14 cellular contexts compared by ENCODE assay signal in genomic region chr2:124678043-124678442, GRCh38.
A peak's percentile ranks its signal among the peaks of the same experiment; 100 is the strongest.
DNase-seq lines count a peak whose midpoint lies in the region; TF ChIP-seq lines count a peak whose summit lies in the region.
"Had no signal": no experiment of that assay in that cellular context is flagged by ENCODE, and none has a peak within 500 bp of the region (broad histone marks: within the 10 kb centered on the region; RNA-seq: fewer than 3 reads in every experiment).

No MANE protein-coding gene starts in this region.

- H2AFZ ChIP-seq in mesenchymal stem cell (ENCODE audit: low read depth, low read length) (no peak overlapping the region), trophoblast cell (ENCODE audit: insufficient read depth, low read length, poor library complexity) (no peak overlapping the region)

- no peaks in the 10 kb centered on the region for H3K36me3 ChIP-seq in mesenchymal stem cell (ENCODE audit: control insufficient read depth in 1 of 2, insufficient read depth in 2 of 2, low read depth in 1 of 2, low read length in 2 of 2)
- H3K36me3 ChIP-seq in trophoblast cell (ENCODE audit: control insufficient read depth in 1 of 2, insufficient read depth in 2 of 2, low read length in 2 of 2), result no peaks in the 10 kb centered on the region
- H3K36me3 ChIP-seq: HAP-1 had no signal

- H2BK12ac ChIP-seq in mesenchymal stem cell (ENCODE audit: low read length in 2 of 2), result no peak overlapping the region
- H2BK12ac ChIP-seq in trophoblast cell (ENCODE audit: low read length), result no peak overlapping the region

- no peak overlapping the region for H4K91ac ChIP-seq in mesenchymal stem cell (ENCODE audit: low read length)
- no peak overlapping the region for H4K91ac ChIP-seq in trophoblast cell (ENCODE audit: low read depth, low read length)

- 46% methylated on average over 2 of the region's 2 CpGs for WGBS in mesenchymal stem cell
- no CpG with 5 or more reads among the region's 2 CpGs for WGBS in trophoblast cell (ENCODE audit: extremely low coverage, insufficient coverage, insufficient read length)

- H3K4me2 ChIP-seq in mesenchymal stem cell (ENCODE audit: low read length, poor library complexity, severe bottlenecking), result no peak overlapping the region
- no peak overlapping the region for H3K4me2 ChIP-seq in trophoblast cell (ENCODE audit: low read length)

- H3K27ac ChIP-seq in mesenchymal stem cell (ENCODE audit: low read length, poor library complexity, severe bottlenecking) (peak overlapping the region; percentile 73), trophoblast cell (ENCODE audit: low read depth, low read length) (peak overlapping the region; percentile 59)
- H3K27ac ChIP-seq: HL-60 had no signal

- no peak overlapping the region for H2BK120ac ChIP-seq in mesenchymal stem cell (ENCODE audit: low read depth, low read length)
- no peak overlapping the region for H2BK120ac ChIP-seq in trophoblast cell (ENCODE audit: insufficient read depth, low read length, poor library complexity)

- H3K4me1 ChIP-seq in mesenchymal stem cell (ENCODE audit: control insufficient read depth, insufficient read depth, low read depth, low read length), result no peaks in the 10 kb centered on the region
- H3K4me1 ChIP-seq in trophoblast cell (ENCODE audit: control insufficient read depth in 1 of 2, insufficient read depth in 2 of 2, low read length in 2 of 2), result peaks cover 3 to 4% of the 10 kb centered on the region in 2 experiments
- H3K4me1 ChIP-seq: HAP-1 had no signal

- H3K9ac ChIP-seq in mesenchymal stem cell (ENCODE audit: low read length) (no peak overlapping the region), trophoblast cell (ENCODE audit: low read length) (no peak overlapping the region)

- peaks cover 25% of the 10 kb centered on the region for H3K9me3 ChIP-seq in mesenchymal stem cell (ENCODE audit: control insufficient read depth, low read length)
- H3K9me3 ChIP-seq in trophoblast cell (ENCODE audit: insufficient read depth, low read depth, low read length), result no peaks in the 10 kb centered on the region
- H3K9me3 ChIP-seq: HAP-1 had no signal

- no peak overlapping the region for H2AK5ac ChIP-seq in mesenchymal stem cell (ENCODE audit: low read length, severe bottlenecking)
- H2AK5ac ChIP-seq in trophoblast cell (ENCODE audit: low read length), result no peak overlapping the region

- H4K8ac ChIP-seq in mesenchymal stem cell (ENCODE audit: low read length) (no peak overlapping the region), trophoblast cell (ENCODE audit: low read depth, low read length) (no peak overlapping the region)

- H3K18ac ChIP-seq in mesenchymal stem cell (ENCODE audit: low read depth in 1 of 2, low read length in 2 of 2), result no peak overlapping the region
- no peak overlapping the region for H3K18ac ChIP-seq in trophoblast cell (ENCODE audit: low read length)

- H2BK5ac ChIP-seq in mesenchymal stem cell (ENCODE audit: low read depth, low read length, poor library complexity, severe bottlenecking) (no peak overlapping the region), trophoblast cell (ENCODE audit: low read depth, low read length, poor library complexity) (no peak overlapping the region)

- H3K14ac ChIP-seq in mesenchymal stem cell (ENCODE audit: low read length in 2 of 2) (no peak overlapping the region), trophoblast cell (ENCODE audit: low read length) (no peak overlapping the region)

- no peak overlapping the region for H4K12ac ChIP-seq in trophoblast cell (ENCODE audit: low read depth, low read length)

- no peak overlapping the region for H2BK15ac ChIP-seq in mesenchymal stem cell (ENCODE audit: low read depth, poor library complexity, severe bottlenecking)

- H3K4ac ChIP-seq in mesenchymal stem cell (ENCODE audit: low read depth in 1 of 2, low read length in 2 of 2) (no peak overlapping the region), trophoblast cell (ENCODE audit: low read depth, low read length) (no peak overlapping the region)

- H3K4me3 ChIP-seq in fibroblast of pulmonary artery (replicated peaks; ENCODE audit: low read depth, low read length) (no peak overlapping the region), mesenchymal stem cell (ENCODE audit: insufficient read depth in 1 of 2, low read depth in 1 of 2, low read length in 2 of 2) (no peak overlapping the region), trophoblast cell (ENCODE audit: low read depth, low read length) (no peak overlapping the region)
- H3K4me3 ChIP-seq: HAP-1 had no signal

- no peaks in the 10 kb centered on the region for H3K79me1 ChIP-seq in mesenchymal stem cell (replicated peaks; ENCODE audit: low read length, poor library complexity, severe bottlenecking)
- H3K79me1 ChIP-seq in trophoblast cell (ENCODE audit: low read length), result no peaks in the 10 kb centered on the region

- H3K27me3 ChIP-seq in mesenchymal stem cell (ENCODE audit: control insufficient read depth in 1 of 2, insufficient read depth in 1 of 2, low read length in 2 of 2) (no peaks in the 10 kb centered on the region), trophoblast cell (ENCODE audit: insufficient read depth, low read length) (no peaks in the 10 kb centered on the region)

- DNase-seq in HS-5 (ENCODE audit: low read depth), result peak; percentile 20
- DNase-seq in fibroblast of pulmonary artery (ENCODE audit: low read depth), result peak; percentile 9
- no peak for DNase-seq in mesenchymal stem cell
- no peak for DNase-seq in trophoblast cell
- no peak for DNase-seq in OCI-M1 (lab: John Stamatoyannopoulos, UW)
- DNase-seq in NCI-H2029 (lab: John Stamatoyannopoulos, UW), result no peak
- no peak for DNase-seq in HuH-7.5 (ENCODE audit: low spot score)
- DNase-seq in mesenteric fat pad (ENCODE audit: low spot score), result no peak
- DNase-seq: C1 segment of cervical spinal cord; CD4-positive, alpha-beta T cell; DMS79; GF-D8 had no signal

- H3K79me2 ChIP-seq in trophoblast cell (ENCODE audit: control insufficient read depth, insufficient read depth, low read length, poor library complexity), result no peaks in the 10 kb centered on the region

- TF ChIP-seq CTCF in fibroblast of pulmonary artery (IDR thresholded peaks at IDR 0.05; ENCODE audit: low read length, missing control alignments), result no peak

- no peak overlapping the region for H3K23ac ChIP-seq in mesenchymal stem cell (ENCODE audit: low read length in 2 of 2)
- no peak overlapping the region for H3K23ac ChIP-seq in trophoblast cell (ENCODE audit: low read length)

Comparison
In these comparisons a context has a peak if more than half of its experiments do, and no peak if none do; other contexts are left out.
1. DNase-seq: peak in HS-5 (single experiment) and fibroblast of pulmonary artery (single experiment); none in mesenchymal stem cell (single experiment), trophoblast cell (0 of 2), OCI-M1 (single experiment), NCI-H2029 (single experiment), HuH-7.5 (single experiment) and mesenteric fat pad (single experiment).